ENCODE assay signal across 16 cellular contexts in genomic region chr1:156012051-156012817, GRCh38. TPM values are rescaled to one million over a fixed set of nuclear protein-coding genes. Genes with fewer than 3 reads are reported as not detected.
A peak's percentile ranks its signal among the peaks of the same experiment; 100 is the strongest.
DNase-seq lines count a peak whose midpoint lies in the region; ATAC-seq and TF ChIP-seq lines count a peak whose summit lies in the region.
"Had no signal": no experiment of that assay in that cellular context is flagged by ENCODE, and none has a peak within 500 bp of the region (broad histone marks: within the 10 kb centered on the region; RNA-seq: fewer than 3 reads in every experiment).

No MANE protein-coding gene starts in this region.

- POLR2A ChIA-PET in CD4-positive, alpha-beta memory T cell (lab: Charles Lee; ENCODE audit: partially characterized antibody): no interaction called here

- peaks cover 48 to 69% of the 10 kb centered on the region in 2 donors for H3K36me3 Mint-ChIP-seq in CD4-positive, alpha-beta memory T cell

- H3K4me1 Mint-ChIP-seq in CD4-positive, alpha-beta memory T cell: peaks cover 13 to 31% (median 21%) of the 10 kb centered on the region in 4 donors

- peaks cover 56% of the 10 kb centered on the region for H3K36me3 ChIP-seq in CD4-positive, alpha-beta memory T cell (ENCODE audit: insufficient read depth, low read length)
- peaks cover 0 to 88% of the 10 kb centered on the region in 2 donors for H3K36me3 ChIP-seq in adrenal gland (replicated peaks in 1 of 2)

- WGBS in adrenal gland, 4 donors: 84 to 92% (median 88%) methylated on average over 4 of the region's 4 CpGs

- H3K9me3 ChIP-seq in CD4-positive, alpha-beta memory T cell (ENCODE audit: control insufficient read depth in 1 of 2, low read length in 2 of 2): no peaks in the 10 kb centered on the region
- H3K9me3 ChIP-seq in adrenal gland (replicated peaks in 1 of 3): no peaks in the 10 kb centered on the region
- H3K9me3 ChIP-seq: heart right ventricle had no signal

- peaks cover 3% of the 10 kb centered on the region for H3K4me1 ChIP-seq in CD4-positive, alpha-beta memory T cell (ENCODE audit: insufficient read depth, low read length)
- H3K4me1 ChIP-seq in adrenal gland (replicated peaks in 1 of 2): peaks cover 0 to 5% of the 10 kb centered on the region in 2 donors
- H3K4me1 ChIP-seq: heart right ventricle had no signal

- H3K27me3 Mint-ChIP-seq in CD4-positive, alpha-beta memory T cell: no peaks in the 10 kb centered on the region

- no peak for TF ChIP-seq POLR2A in adrenal gland (IDR thresholded peaks at IDR 0.05)

- CTCF ChIA-PET in CD4-positive, alpha-beta memory T cell (lab: Charles Lee; ENCODE audit: partially characterized antibody): no interaction called here

- no peak overlapping the region for H3K27ac ChIP-seq in CD4-positive, alpha-beta memory T cell (ENCODE audit: low read depth, low read length)
- H3K27ac ChIP-seq in adrenal gland: no peak overlapping the region
- H3K27ac ChIP-seq: dorsolateral prefrontal cortex, heart right ventricle had no signal

- no peaks in the 10 kb centered on the region for H3K9me3 Mint-ChIP-seq in CD4-positive, alpha-beta memory T cell

- DNase-seq in CD4-positive, alpha-beta memory T cell: no peak
- no peak for DNase-seq in activated naive CD4-positive, alpha-beta T cell (lab: John Stamatoyannopoulos, UW)
- DNase-seq in NCI-H1436 treated with DMSO at 0.1 percent for 48 hours (lab: John Stamatoyannopoulos, UW) (no peak), adrenal gland (no peak), Kasumi-1 (lab: John Stamatoyannopoulos, UW) (no peak)
- DNase-seq: activated naive CD4-positive, alpha-beta T cell treated with anti-CD3 and anti-CD28 coated beads, Interleukin-2, amount 50 U/mL, for 16 hours; dorsolateral prefrontal cortex; heart right ventricle; mesenchymal stem cell; RPMI8226 had no signal

- no peak overlapping the region for H3K4me3 Mint-ChIP-seq in CD4-positive, alpha-beta memory T cell

- H3K27ac Mint-ChIP-seq in CD4-positive, alpha-beta memory T cell: peak overlapping the region in 4 of 7 donors; percentile 4 to 73 (median 32)

- no peak for TF ChIP-seq CTCF in adrenal gland (IDR thresholded peaks at IDR 0.05)

- intact Hi-C loops in CD4-positive, alpha-beta memory T cell (cut with micrococcal nuclease): no loop called here
- intact Hi-C loops in adrenal gland (cut with DNase I): loop anchor here in 1 of 2 donors (5.0 kb wide), 1 partner anchor 45 kb away; no protein-coding TSS in a partner anchor

- H3K4me3 ChIP-seq in CD4-positive, alpha-beta memory T cell (ENCODE audit: low read length in 2 of 2): no peak overlapping the region
- H3K4me3 ChIP-seq in adrenal gland: no peak overlapping the region
- H3K4me3 ChIP-seq: dorsolateral prefrontal cortex, heart right ventricle had no signal

- peak; percentile 78 for ATAC-seq in GM18907 (IDR thresholded peaks at IDR 0.05; ENCODE audit: unreplicated experiment)
- ATAC-seq in GM21786 (IDR thresholded peaks at IDR 0.05; ENCODE audit: unreplicated experiment): peak; percentile 90
- ATAC-seq in HG03457 (IDR thresholded peaks at IDR 0.05; ENCODE audit: unreplicated experiment): peak; percentile 81
- ATAC-seq: activated CD4-positive, CD25-positive, alpha-beta regulatory T cell treated with anti-CD3 and anti-CD28 coated beads, Interleukin-2, amount 50 U/mL, for 24 hours; heart right ventricle had no signal

- no peaks in the 10 kb centered on the region for H3K27me3 ChIP-seq in CD4-positive, alpha-beta memory T cell (ENCODE audit: insufficient read depth, low read length)
- H3K27me3 ChIP-seq in adrenal gland: no peaks in the 10 kb centered on the region
- H3K27me3 ChIP-seq: dorsolateral prefrontal cortex, heart right ventricle had no signal

RNA-seq across cellular contexts. Expression of gene SSR2, which starts 8.5 kb away (rescaled TPM):
- 100 to 1,000 TPM; 252 to 276 TPM for total RNA-seq in CD4-positive, alpha-beta memory T cell
- polyA plus RNA-seq in CD4-positive, alpha-beta memory T cell: 100 to 1,000 TPM; 349 to 442 TPM
- 100 to 1,000 TPM; 171 to 722 (median 354) TPM for total RNA-seq in adrenal gland
- polyA plus RNA-seq in adrenal gland: 100 to 1,000 TPM; 164 to 724 (median 287) TPM

RNA-seq across cellular contexts. Expression of gene ARHGEF2, which starts 33.9 kb away (rescaled TPM):
- total RNA-seq in CD4-positive, alpha-beta memory T cell: 100 to 1,000 TPM; 190 to 198 TPM
- polyA plus RNA-seq in CD4-positive, alpha-beta memory T cell: 10 to 100 TPM in 1 of 2 donors, 1 to 10 TPM in 1; 6.7 to 30.4 TPM
- 10 to 100 TPM; 22.3 to 41.3 (median 33.4) TPM for total RNA-seq in adrenal gland
- 10 to 100 TPM; 13.6 to 27.8 (median 19.9) TPM for polyA plus RNA-seq in adrenal gland

RNA-seq across cellular contexts. Expression of gene UBQLN4, which starts 41.4 kb away (rescaled TPM):
- total RNA-seq in CD4-positive, alpha-beta memory T cell: 10 to 100 TPM; 38.0 to 39.5 TPM
- 10 to 100 TPM in 1 of 2 donors, 1 to 10 TPM in 1; 8.9 to 12.7 TPM for polyA plus RNA-seq in CD4-positive, alpha-beta memory T cell
- 10 to 100 TPM in 7 of 8 donors, 1 to 10 TPM in 1; 9.5 to 34.6 (median 23.3) TPM for total RNA-seq in adrenal gland
- 10 to 100 TPM; 15.0 to 30.0 (median 27.5) TPM for polyA plus RNA-seq in adrenal gland

RNA-seq across cellular contexts. Expression of gene LAMTOR2, which starts 42.3 kb away (rescaled TPM):
- total RNA-seq in CD4-positive, alpha-beta memory T cell: 10 to 100 TPM; 33.0 to 35.5 TPM
- polyA plus RNA-seq in CD4-positive, alpha-beta memory T cell: 100 to 1,000 TPM; 136 to 151 TPM
- 100 to 1,000 TPM in 2 of 8 donors, 10 to 100 TPM in 6; 53.6 to 140 (median 83.6) TPM for total RNA-seq in adrenal gland
- 100 to 1,000 TPM in 2 of 3 donors, 10 to 100 TPM in 1; 76.0 to 216 (median 143) TPM for polyA plus RNA-seq in adrenal gland

RNA-seq across cellular contexts. Expression of gene RAB25, which starts 48.7 kb away (rescaled TPM):
- total RNA-seq in CD4-positive, alpha-beta memory T cell: 1 to 10 TPM in 1 of 2 experiments, under 1 TPM in 1; 0.53 to 1.5 TPM
- 1 to 10 TPM; 5.9 to 6.6 TPM for polyA plus RNA-seq in CD4-positive, alpha-beta memory T cell
- under 1 TPM in 1 of 8 donors, not detected in 7; 0.38 TPM for total RNA-seq in adrenal gland
- under 1 TPM in 2 of 3 donors, not detected in 1; 0.17 to 0.48 TPM for polyA plus RNA-seq in adrenal gland
- total RNA-seq: pulmonary artery endothelial cell had no signal
- polyA plus RNA-seq: AG04450 had no signal

Comparison
In these comparisons a context has a peak if more than half of its experiments do, and no peak if none do; other contexts are left out.
1. RNA of gene ARHGEF2, which starts 33.9 kb away (total RNA-seq): 190 to 198 TPM in CD4-positive, alpha-beta memory T cell; 22.3 to 41.3 TPM in adrenal gland; every median in the first group is over 4 times any median in the second.
2. Peak in every context shown above with its lines, with median percentiles within 50 percentile points of each other: ATAC-seq.